In genomic region chr16:27549857-27550581, GRCh38 we compare ENCODE assay signal across 8 cellular contexts. TPM values are rescaled to one million over a fixed set of nuclear protein-coding genes. Genes with fewer than 3 reads are reported as not detected.
DNase-seq lines count a peak whose midpoint lies in the region; ATAC-seq, FAIRE-seq and TF ChIP-seq lines count a peak whose summit lies in the region.

TSS of gene GTF3C1 (minus strand) at chr16:27549913. CDS start at chr16:27549890, 23 bp downstream.
TSS of gene KATNIP (plus strand) at chr16:27550144. CDS start at chr16:27550171, 27 bp downstream.

- POLR2A ChIA-PET in OCI-LY7 (lab: Charles Lee), result interaction anchor here (0.5 to 3.4 kb wide), 14 partner anchors 9 to 1098 kb away, joined by 3 to 13 read pairs (median 4); no protein-coding TSS in a partner anchor

- TF ChIP-seq CTCF in D721Med (IDR thresholded peaks at IDR 0.05; ENCODE audit: insufficient read depth, missing control alignments), result no peak
- TF ChIP-seq CTCF in OCI-LY7 (conservative IDR thresholded peaks at IDR 0.05; ENCODE audit: low read length), result no peak
- TF ChIP-seq CTCF in mucosa of descending colon (IDR thresholded peaks at IDR 0.05), result no peak

- no peaks in the 10 kb centered on the region for H4K20me1 ChIP-seq in OCI-LY7 (ENCODE audit: insufficient read depth, low read length)

- H3K9me3 ChIP-seq in OCI-LY7 (ENCODE audit: low read length) (no peaks in the 10 kb centered on the region), mucosa of descending colon (no peaks in the 10 kb centered on the region)

- FAIRE-seq in D721Med (lab: Jason Lieb, UNC), result no peak

- peaks cover 16% of the 10 kb centered on the region for H3K4me1 ChIP-seq in OCI-LY7 (ENCODE audit: insufficient read depth, low read length, poor library complexity, severe bottlenecking)
- peaks cover 20% of the 10 kb centered on the region for H3K4me1 ChIP-seq in mucosa of descending colon (ENCODE audit: low read depth)

- H3K36me3 ChIP-seq in OCI-LY7 (ENCODE audit: insufficient read depth, low read length), result peaks cover 5% of the 10 kb centered on the region
- peaks cover 3% of the 10 kb centered on the region for H3K36me3 ChIP-seq in mucosa of descending colon (ENCODE audit: low read depth)

- ATAC-seq in GM21526 (IDR thresholded peaks at IDR 0.05; ENCODE audit: low FRiP score, unreplicated experiment), result peak; percentile 97
- peak; percentile 100 for ATAC-seq in mucosa of descending colon

- H3K4me2 ChIP-seq in OCI-LY7 (ENCODE audit: low read length), result peak within 1 kb of the TSS; percentile 93

- H3K9me2 ChIP-seq in OCI-LY7 (ENCODE audit: insufficient read depth, low read length), result no peaks in the 10 kb centered on the region

- no peak within 1 kb of the TSS for H3K27ac ChIP-seq in OCI-LY7 (ENCODE audit: low read depth, low read length, poor library complexity, severe bottlenecking)

- H2AFZ ChIP-seq in OCI-LY7 (ENCODE audit: low read length), result peak within 1 kb of the TSS; percentile 80

- peaks cover 17% of the 10 kb centered on the region; the same call in 1 of the 2 replicates for H3K79me2 ChIP-seq in OCI-LY7 (ENCODE audit: insufficient read depth, low read depth, low read length)

- intact Hi-C loops in OCI-LY7 (cut with micrococcal nuclease; ENCODE audit: unreplicated experiment), result no loop called here
- intact Hi-C loops in mucosa of descending colon (cut with DNase I, micrococcal nuclease), result no loop called here

- H3K4me3 ChIP-seq in OCI-LY7 (ENCODE audit: low read depth, low read length, poor library complexity, severe bottlenecking) (peak within 1 kb of the TSS; percentile 94), mucosa of descending colon (peak within 1 kb of the TSS; percentile 59)

- BruUV-seq in OCI-LY7 (replicated peaks; lab: Mats Ljungman, UMichigan), result no TSS peak

- CTCF ChIA-PET in OCI-LY7 (lab: Charles Lee; ENCODE audit: unreplicated experiment), result interaction anchor here (0.6 to 1.8 kb wide), 2 partner anchors 18 to 197 kb away, joined by 5 to 8 read pairs; no protein-coding TSS in a partner anchor

- DNase-seq in D721Med (ENCODE audit: insufficient read length, low spot score), result peak; percentile 98
- peak; percentile 99 for DNase-seq in HuH-7.5 (ENCODE audit: low spot score)
- peak; percentile 99 for DNase-seq in OCI-LY7 (ENCODE audit: low spot score)
- peak; percentile 100 for DNase-seq in activated T-cell treated with anti-CD3 and anti-CD28 coated beads for 1 hour (ENCODE audit: low read depth)
- DNase-seq in epidermal melanocyte (ENCODE audit: insufficient read length, low spot score), result peak; percentile 99
- peak; percentile 100 for DNase-seq in mucosa of descending colon
- DNase-seq in stimulated activated CD8-positive, alpha-beta memory T cell treated with anti-CD3 and anti-CD28 coated beads, Interleukin-4, amount 100 ng/mL, for 24 hours (ENCODE audit: low read depth), result peak; percentile 100

RNA-seq across cellular contexts. Expression of gene GTF3C1, which starts in this region (rescaled TPM):
- total RNA-seq in OCI-LY7 (2014; rRNA removed; shearing (Covaris generic)), result 47.6 and 48.3 TPM in 2 replicates
- total RNA-seq in OCI-LY7 (2022), result 54.0 and 57.1 TPM in 2 replicates
- 10 to 100 TPM; 47.0 to 58.5 (median 47.7) TPM for total RNA-seq in mucosa of descending colon

RNA-seq across cellular contexts. Expression of gene KATNIP, which starts in this region (rescaled TPM):
- total RNA-seq in OCI-LY7 (2014; rRNA removed; shearing (Covaris generic)), result 9.4 and 11.5 TPM in 2 replicates
- total RNA-seq in OCI-LY7 (2022), result 11.2 and 19.8 TPM in 2 replicates
- 10 to 100 TPM; 32.8 to 48.6 (median 33.9) TPM for total RNA-seq in mucosa of descending colon
